Comparison of ENCODE assay signal across 9 cellular contexts in genomic region chr12:124920353-124920935, GRCh38. TPM values are rescaled to one million over a fixed set of nuclear protein-coding genes. Genes with fewer than 3 reads are reported as not detected.
DNase-seq lines count a peak whose midpoint lies in the region; ATAC-seq and TF ChIP-seq lines count a peak whose summit lies in the region.
"Had no signal": no experiment of that assay in that cellular context is flagged by ENCODE, and none has a peak within 500 bp of the region (broad histone marks: within the 10 kb centered on the region; RNA-seq: fewer than 3 reads in every experiment).

No MANE protein-coding gene starts in this region.

- H3K27ac ChIP-seq in duodenal mucosa (ENCODE audit: low read depth, low read length) (peak overlapping the region; percentile 78), neural progenitor cell (peak overlapping the region; percentile 5)

- no peaks in the 10 kb centered on the region for H4K20me1 ChIP-seq in neural progenitor cell (ENCODE audit: low read depth)

- H3K4me3 Mint-ChIP-seq in neural progenitor cell, result peak overlapping the region; percentile 83

- peak overlapping the region; percentile 80 for H3K27ac Mint-ChIP-seq in neural progenitor cell

- H3F3A ChIP-seq in neural progenitor cell (ENCODE audit: low read depth), result peaks cover 74% of the 10 kb centered on the region

- H3K9ac ChIP-seq in duodenal mucosa (ENCODE audit: low read depth in 1 of 2, low read length in 2 of 2) (peak overlapping the region; percentile 40 to 70), neural progenitor cell (no peak overlapping the region)

- TF ChIP-seq POLR2A in NB4 (IDR thresholded peaks at IDR 0.05; ENCODE audit: extremely low read depth, insufficient read length), result no peak

- H3K27me3 Mint-ChIP-seq in neural progenitor cell (ENCODE audit: insufficient read depth, low read depth), result peaks cover 24% of the 10 kb centered on the region

- H3K9me3 ChIP-seq in duodenal mucosa (ENCODE audit: control insufficient read depth in 1 of 2, low read length in 2 of 2), result no peaks in the 10 kb centered on the region
- H3K9me3 ChIP-seq in neural progenitor cell (ENCODE audit: low read depth), result no peaks in the 10 kb centered on the region

- DNase-seq in CD1c-positive myeloid dendritic cell (ENCODE audit: extremely low spot score), result peak; percentile 5
- no peak for DNase-seq in NB4 (ENCODE audit: low read depth)
- peak; percentile 36 for DNase-seq in neural progenitor cell (ENCODE audit: low spot score)
- no peak for DNase-seq in Kasumi-1 (lab: John Stamatoyannopoulos, UW)
- no peak for DNase-seq in T-helper 9 cell
- DNase-seq in AML-193 (lab: John Stamatoyannopoulos, UW), result no peak
- DNase-seq: NCI-H345 had no signal

- peaks cover 4% of the 10 kb centered on the region for H3K36me3 Mint-ChIP-seq in neural progenitor cell

- H3K27me3 ChIP-seq in duodenal mucosa (ENCODE audit: control insufficient read depth in 1 of 2, insufficient read depth in 2 of 2, low read length in 2 of 2) (no peaks in the 10 kb centered on the region), neural progenitor cell (no peaks in the 10 kb centered on the region)

- peak overlapping the region; percentile 40 for H2AFZ ChIP-seq in neural progenitor cell (replicated peaks)

- H3K36me3 ChIP-seq in duodenal mucosa (ENCODE audit: control insufficient read depth in 1 of 2, insufficient read depth in 2 of 2, low read length in 2 of 2) (no peaks in the 10 kb centered on the region), neural progenitor cell (no peaks in the 10 kb centered on the region)

- peaks cover 7% of the 10 kb centered on the region for H3K9me3 Mint-ChIP-seq in neural progenitor cell

- no peak for TF ChIP-seq CTCF in NB4 (IDR thresholded peaks at IDR 0.05; ENCODE audit: low read depth, low read length)
- TF ChIP-seq CTCF in neural progenitor cell (IDR thresholded peaks at IDR 0.05), result no peak

- peak overlapping the region; percentile 61 for H3K4me3 ChIP-seq in NB4 (ENCODE audit: low read depth, low read length)
- H3K4me3 ChIP-seq in duodenal mucosa (ENCODE audit: low read depth in 1 of 2, low read length in 2 of 2), result peak overlapping the region in 1 of 2 donors; percentile 37
- peak overlapping the region; percentile 34 for H3K4me3 ChIP-seq in neural progenitor cell

- H3K4me1 Mint-ChIP-seq in neural progenitor cell, result peaks cover 74% of the 10 kb centered on the region

- no peak for ATAC-seq in GM19467 (IDR thresholded peaks at IDR 0.05; ENCODE audit: unreplicated experiment)

- H3K79me2 ChIP-seq in neural progenitor cell (ENCODE audit: low read depth), result peaks cover 8% of the 10 kb centered on the region

- H3K4me1 ChIP-seq in duodenal mucosa (ENCODE audit: control insufficient read depth in 1 of 2, insufficient read depth in 2 of 2, low read length in 2 of 2) (peaks cover 43 to 48% of the 10 kb centered on the region in 2 donors), neural progenitor cell (peaks cover 53% of the 10 kb centered on the region)

- H3K4me2 ChIP-seq in neural progenitor cell, result peak overlapping the region; percentile 69

RNA-seq across cellular contexts. Expression of gene UBC, which starts 6.0 kb away (rescaled TPM):
- 857 and 897 TPM in 2 replicates for total RNA-seq in neural progenitor cell (ENCODE audit: low replicate concordance)

RNA-seq across cellular contexts. Expression of gene SCARB1, which starts 56.8 kb away (rescaled TPM):
- total RNA-seq in neural progenitor cell (ENCODE audit: low replicate concordance), result 4.3 and 7.8 TPM in 2 replicates

Comparison
In these comparisons a context has a peak if more than half of its experiments do, and no peak if none do; other contexts are left out.
1. DNase-seq: peak in CD1c-positive myeloid dendritic cell (single experiment) and neural progenitor cell (single experiment); none in NB4 (single experiment), Kasumi-1 (0 of 2), T-helper 9 cell (single experiment) and AML-193 (0 of 2).